8 cellular contexts compared by ENCODE assay signal in the genomic region with DNA sequence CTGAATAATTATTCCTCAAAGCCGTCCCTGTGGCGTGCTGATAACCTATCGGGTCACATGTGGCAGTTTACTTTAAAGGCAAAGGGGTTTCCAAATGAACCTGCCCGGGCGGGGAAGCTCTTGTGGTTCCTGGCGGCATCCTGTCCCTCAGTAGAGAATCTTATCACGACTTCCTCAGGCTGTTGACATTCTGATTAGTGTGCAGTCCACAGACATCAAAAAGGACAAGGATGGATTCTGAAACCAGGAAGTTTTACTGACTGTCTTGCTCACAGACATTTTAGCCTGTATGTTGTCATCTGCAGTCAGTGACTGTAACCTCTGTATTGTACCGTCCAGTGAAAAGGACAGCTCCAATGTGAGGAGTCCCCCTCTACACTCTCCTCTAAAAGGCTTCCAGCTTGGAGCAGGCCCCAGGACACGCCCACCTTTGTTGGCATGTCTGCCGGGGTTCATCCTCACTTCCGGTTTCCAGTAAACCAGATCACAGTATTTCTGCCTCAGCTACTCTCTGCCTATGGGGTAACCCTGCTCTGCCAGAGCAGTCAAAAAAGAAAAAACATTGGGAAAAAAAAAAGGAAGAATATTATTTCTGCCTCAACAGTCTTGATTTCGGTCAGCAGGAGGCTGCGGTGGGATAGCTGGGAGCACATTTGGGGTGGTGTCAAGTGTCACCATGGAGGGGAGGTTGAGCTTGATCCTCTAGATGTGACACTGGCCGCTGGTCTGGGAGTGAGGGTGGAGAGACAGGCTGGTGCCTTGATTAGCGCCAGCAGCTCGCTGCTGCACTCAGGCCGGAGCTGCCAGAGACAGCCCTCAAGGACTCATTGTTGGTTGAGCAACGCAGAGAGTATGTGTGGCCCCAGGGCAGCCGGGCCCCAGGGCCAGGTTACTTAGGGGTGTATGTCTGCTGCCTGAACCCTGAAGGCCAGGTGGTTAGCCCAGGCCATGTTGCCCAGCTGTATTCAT.
DNase-seq lines count a peak whose midpoint lies in the region; ATAC-seq and TF ChIP-seq lines count a peak whose summit lies in the region.

No MANE protein-coding gene starts in this region.

- H3K79me2 ChIP-seq in Loucy (ENCODE audit: insufficient read depth, low read length) = no peaks in the 10 kb centered on the region

- no peak for TF ChIP-seq CTCF in Loucy (conservative IDR thresholded peaks at IDR 0.05; ENCODE audit: low read length)

- peaks cover 39% of the 10 kb centered on the region for H3K4me1 ChIP-seq in Loucy (ENCODE audit: insufficient read depth, low read length, poor library complexity, severe bottlenecking)

- DNase-seq in activated T-cell treated with anti-CD3 and anti-CD28 coated beads, Interleukin-2, amount 50 U/mL, for 4 hours = peak; percentile 17
- DNase-seq in left cardiac atrium (peak; percentile 82), NCI-H345 (lab: John Stamatoyannopoulos, UW) (no peak)
- peak; percentile 30 for DNase-seq in stimulated activated CD4-positive, alpha-beta T cell treated with anti-CD3 and anti-CD28 coated beads, Interleukin-12 subunit alpha, Interleukin-12 subunit beta, amount 100 ng/mL, for 4 hours

- peak overlapping the region; percentile 66 for H3K9ac ChIP-seq in Loucy (ENCODE audit: low read depth, low read length, poor library complexity, severe bottlenecking)

- peak overlapping the region; percentile 47 for H3K4me3 Mint-ChIP-seq in activated T-cell treated with anti-CD3 and anti-CD28 coated beads, Interleukin-2, amount 50 U/mL, for 4 hours

- H3K4me3 ChIP-seq in Loucy (ENCODE audit: low read length, poor library complexity, severe bottlenecking) = peak overlapping the region; percentile 61

- H3K4me1 Mint-ChIP-seq in activated T-cell treated with anti-CD3 and anti-CD28 coated beads, Interleukin-2, amount 50 U/mL, for 4 hours (ENCODE audit: low read depth) = peaks cover 35% of the 10 kb centered on the region

- H3F3A ChIP-seq in Loucy (ENCODE audit: low read depth) = peaks cover 11% of the 10 kb centered on the region

- H3K36me3 Mint-ChIP-seq in activated T-cell treated with anti-CD3 and anti-CD28 coated beads, Interleukin-2, amount 50 U/mL, for 4 hours (ENCODE audit: insufficient read depth) = peaks cover 9% of the 10 kb centered on the region

- ATAC-seq in activated T-cell treated with anti-CD3 and anti-CD28 coated beads, Interleukin-2, amount 50 U/mL, for 4 hours = peak; percentile 69 to 70
- ATAC-seq in left cardiac atrium (peak; percentile 50 to 62), GM21717 (IDR thresholded peaks at IDR 0.05; ENCODE audit: unreplicated experiment) (no peak), GM21423 (IDR thresholded peaks at IDR 0.05; ENCODE audit: unreplicated experiment) (no peak), HG02870 (IDR thresholded peaks at IDR 0.05; ENCODE audit: unreplicated experiment) (no peak)

- H3K27me3 ChIP-seq in Loucy (ENCODE audit: insufficient read depth, low read length, poor library complexity, severe bottlenecking) = no peaks in the 10 kb centered on the region

- peak overlapping the region; percentile 29; the same call in 1 of the 2 replicates for H2AFZ ChIP-seq in Loucy (ENCODE audit: low read length)

- H3K36me3 ChIP-seq in Loucy (ENCODE audit: insufficient read depth, low read length) = no peaks in the 10 kb centered on the region; the same call in 1 of the 2 replicates

- intact Hi-C loops in left cardiac atrium (cut with DNase I) = no loop called here

- H4K20me1 ChIP-seq in Loucy (ENCODE audit: insufficient read depth, low read length, poor library complexity, severe bottlenecking) = no peaks in the 10 kb centered on the region

- H3K4me2 ChIP-seq in Loucy (ENCODE audit: low read depth, low read length, poor library complexity, severe bottlenecking) = peak overlapping the region; percentile 83

- H3K9me3 ChIP-seq in Loucy (ENCODE audit: insufficient read depth, low read depth, low read length) = no peaks in the 10 kb centered on the region

- H3K9me2 ChIP-seq in Loucy (replicated peaks; ENCODE audit: low read depth, low read length) = no peaks in the 10 kb centered on the region

- H3K9me3 Mint-ChIP-seq in activated T-cell treated with anti-CD3 and anti-CD28 coated beads, Interleukin-2, amount 50 U/mL, for 4 hours = no peaks in the 10 kb centered on the region

- H3K27me3 Mint-ChIP-seq in activated T-cell treated with anti-CD3 and anti-CD28 coated beads, Interleukin-2, amount 50 U/mL, for 4 hours (ENCODE audit: low read depth) = no peaks in the 10 kb centered on the region

Comparison
In these comparisons a context has a peak if more than half of its experiments do, and no peak if none do; other contexts are left out.
1. ATAC-seq: peak in activated T-cell treated with anti-CD3 and anti-CD28 coated beads, Interleukin-2, amount 50 U/mL, for 4 hours (2 of 2) and left cardiac atrium (2 of 2); none in GM21717 (single experiment), GM21423 (single experiment) and HG02870 (single experiment).